ENCODE assay signal across 1 cellular context in the genomic region with DNA sequence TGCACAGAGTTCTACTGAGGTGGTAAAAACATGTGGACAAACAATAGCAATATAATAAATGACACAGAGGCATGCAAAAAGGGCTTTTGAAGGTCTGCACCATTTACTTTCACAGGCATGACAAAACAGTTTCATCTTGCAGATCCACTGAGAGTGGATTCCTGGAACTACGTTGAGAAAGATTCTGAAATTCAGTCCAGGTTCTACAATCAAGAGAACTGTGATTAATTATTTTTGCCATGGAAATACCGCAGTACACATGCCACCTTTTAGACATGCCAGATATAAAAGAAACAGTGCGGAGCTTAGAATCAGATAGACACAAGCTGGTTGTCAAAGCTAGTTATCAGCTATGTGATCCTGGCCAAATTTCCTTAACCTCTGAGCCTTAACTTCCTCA.
TF ChIP-seq lines count a peak whose summit lies in the region.

No MANE protein-coding gene starts in this region.

TF ChIP-seq in H1, 55 proteins besides CTCF, POLR2A, EP300 and RAD21:
- TF ChIP-seq SP4 (IDR thresholded peaks at IDR 0.05; ENCODE audit: low read length) (no peak), CTBP2 (IDR thresholded peaks at IDR 0.05; ENCODE audit: borderline replicate concordance, insufficient read depth, insufficient read length, low read length) (no peak), RBBP5 (IDR thresholded peaks at IDR 0.05; ENCODE audit: borderline replicate concordance, low read depth, low read length) (no peak), TEAD4 (IDR thresholded peaks at IDR 0.05; ENCODE audit: low read depth, low read length) (no peak), EZH2 (IDR thresholded peaks at IDR 0.05; ENCODE audit: low read depth, low read length, severe bottlenecking) (no peak), RFX5 (IDR thresholded peaks at IDR 0.05; ENCODE audit: borderline replicate concordance, low read depth, low read length) (no peak), CREB1 (IDR thresholded peaks at IDR 0.05) (no peak), SP1 (IDR thresholded peaks at IDR 0.05; ENCODE audit: low read depth, low read length) (no peak), EGR1 (IDR thresholded peaks at IDR 0.05; ENCODE audit: borderline replicate concordance, low read depth, low read length) (no peak)
